ENCODE assay signal across 13 cellular contexts in genomic region chr7:101166909-101167644, GRCh38. TPM values are rescaled to one million over a fixed set of nuclear protein-coding genes. Genes with fewer than 3 reads are reported as not detected.
DNase-seq lines count a peak whose midpoint lies in the region; ATAC-seq and TF ChIP-seq lines count a peak whose summit lies in the region.
"Had no signal": no experiment of that assay in that cellular context is flagged by ENCODE, and none has a peak within 500 bp of the region (broad histone marks: within the 10 kb centered on the region; RNA-seq: fewer than 3 reads in every experiment).

No MANE protein-coding gene starts in this region.

- no peak overlapping the region for H2AFZ ChIP-seq in HCT116 (ENCODE audit: low read depth, low read length, poor library complexity, severe bottlenecking)

- no peaks in the 10 kb centered on the region for H3K27me3 ChIP-seq in HCT116 (ENCODE audit: insufficient read depth, low read length)

- peak overlapping the region; percentile 19 for H3K9ac ChIP-seq in HCT116 (ENCODE audit: low read length)

- no peaks in the 10 kb centered on the region for H3K9me2 ChIP-seq in HCT116 (ENCODE audit: insufficient read depth)

- peak overlapping the region; percentile 80 for H3K4me2 ChIP-seq in HCT116 (ENCODE audit: low read length)

- H3K9me3 ChIP-seq in HCT116 (ENCODE audit: control insufficient read depth in 1 of 2, insufficient read depth in 1 of 2, low read depth in 1 of 2, low read length in 2 of 2): no peaks in the 10 kb centered on the region
- H3K9me3 ChIP-seq: heart left ventricle, suprapubic skin had no signal

- 0 out of 2 replicates have a peak, but pooled peaks cover 7% of the 10 kb centered on the region for H3K79me2 ChIP-seq in HCT116 (ENCODE audit: insufficient read depth, low read length)

- H3K27ac ChIP-seq in HCT116 (ENCODE audit: low read depth, low read length): no peak overlapping the region
- H3K27ac ChIP-seq: heart left ventricle, suprapubic skin had no signal

- RAD21 ChIA-PET in HCT116 (lab: Charles Lee; ENCODE audit: low non-redundant PET in 1 of 2, low total read pairs in 2 of 2, uncharacterized antibody in 2 of 2, unreplicated experiment in 2 of 2): interaction anchor here in 1 of 2 experiments (0.6 kb wide), 1 partner anchor 21 kb away, joined by 6 read pairs; no protein-coding TSS in a partner anchor

- intact Hi-C loops in HCT116 (cut with micrococcal nuclease): no loop called here

- no peaks in the 10 kb centered on the region for H3K36me3 ChIP-seq in HCT116 (ENCODE audit: control insufficient read depth in 1 of 2, insufficient read depth in 2 of 2, low read length in 2 of 2)
- H3K36me3 ChIP-seq: heart left ventricle, suprapubic skin had no signal

- CTCF ChIA-PET in HCT116 (lab: Charles Lee): interaction anchor here (3.0 kb wide), 1 partner anchor 23 kb away, joined by 16 read pairs; no protein-coding TSS in a partner anchor
- CTCF ChIA-PET in GM10248 (lab: Yijun Ruan, JAX): interaction anchor here (2.2 kb wide), 1 partner anchor 23 kb away, joined by 13 read pairs; no protein-coding TSS in a partner anchor

- POLR2A ChIA-PET in HCT116 (lab: Charles Lee) (interaction anchor here (0.7 to 1.0 kb wide), 2 partner anchors 15 to 277 kb away, joined by 3 read pairs; partner anchors contain the start of gene UFSP1), GM10248 (lab: Yijun Ruan, JAX) (no interaction called here)

- peaks cover 45 to 88% of the 10 kb centered on the region in 2 experiments for H3K4me1 ChIP-seq in HCT116 (ENCODE audit: control insufficient read depth in 1 of 2, insufficient read depth in 2 of 2, low read length in 2 of 2)

- ATAC-seq in HCT116: no peak
- ATAC-seq in GM21529 (IDR thresholded peaks at IDR 0.05; ENCODE audit: unreplicated experiment): no peak
- no peak for ATAC-seq in HG03097 (IDR thresholded peaks at IDR 0.05; ENCODE audit: low FRiP score, unreplicated experiment)
- ATAC-seq: heart left ventricle had no signal

- DNase-seq in CD1c-positive myeloid dendritic cell (ENCODE audit: extremely low spot score): peak; percentile 24
- no peak for DNase-seq in HCT116 (ENCODE audit: low read depth, low spot score)
- peak; percentile 79 for DNase-seq in SK-N-DZ (ENCODE audit: low spot score)
- peak; percentile 29 for DNase-seq in iPS-NIHi11 (ENCODE audit: low spot score)
- no peak for DNase-seq in NCI-H1436 treated with DMSO at 0.1 percent for 48 hours (lab: John Stamatoyannopoulos, UW)
- DNase-seq in GM10248 (ENCODE audit: extremely low spot score): no peak
- DNase-seq: activated effector memory CD4-positive, alpha-beta T cell treated with anti-CD3 and anti-CD28 coated beads, Interleukin-2, amount 50 U/mL, for 16 hours; heart left ventricle; stimulated activated CD4-positive, alpha-beta T cell treated with anti-CD3 and anti-CD28 coated beads, Interleukin-2, amount 100 ng/mL, for 48 hours had no signal

- no peak for TF ChIP-seq CTCF in HCT116 (IDR thresholded peaks at IDR 0.05 in 2 of 3, conservative IDR thresholded peaks at IDR 0.05 in 1 of 3; ENCODE audit: borderline replicate concordance in 1 of 3, insufficient read depth in 1 of 3, low read depth in 2 of 3, low read length in 2 of 3)
- TF ChIP-seq CTCF in GM10248 (IDR thresholded peaks at IDR 0.05; ENCODE audit: control extremely low read depth, extremely low read depth, low read depth, missing control alignments): no peak

- TF ChIP-seq RAD21 in HCT116 (IDR thresholded peaks at IDR 0.05; ENCODE audit: low read depth): no peak

- H3K4me3 ChIP-seq in HCT116 (replicated peaks in 1 of 2; ENCODE audit: low read depth in 1 of 2, low read length in 2 of 2): peak overlapping the region; percentile 13 to 78; a peak in 3 of 4 replicates
- H3K4me3 ChIP-seq: heart left ventricle, suprapubic skin had no signal

- TF ChIP-seq POLR2A in HCT116 (IDR thresholded peaks at IDR 0.05; ENCODE audit: borderline replicate concordance, extremely low read depth, insufficient read depth, insufficient read length): no peak

- no TSS peak for BruUV-seq in HCT116 (replicated peaks; lab: Mats Ljungman, UMichigan)

- no peaks in the 10 kb centered on the region for H4K20me1 ChIP-seq in HCT116 (ENCODE audit: insufficient read depth)

TF ChIP-seq in HCT116, 20 proteins besides CTCF, POLR2A, EP300 and RAD21:
- TF ChIP-seq TCF7L2 (IDR thresholded peaks at IDR 0.05; ENCODE audit: borderline replicate concordance, extremely low read depth, insufficient read depth, insufficient read length): no peak
- TF ChIP-seq EGR1 (IDR thresholded peaks at IDR 0.05; ENCODE audit: low read depth): no peak
- TF ChIP-seq FOSL1 (IDR thresholded peaks at IDR 0.05; ENCODE audit: low read depth): no peak
- TF ChIP-seq JUND (IDR thresholded peaks at IDR 0.05): no peak
- TF ChIP-seq YY1 (IDR thresholded peaks at IDR 0.05; ENCODE audit: extremely low read depth, insufficient replicate concordance, low read depth, low read length): no peak
- TF ChIP-seq SIN3A (IDR thresholded peaks at IDR 0.05; ENCODE audit: low read depth): no peak

RNA-seq across cellular contexts. Expression of gene VGF, which starts 1.7 kb away (rescaled TPM):
- total RNA-seq in HCT116 (2021; ENCODE audit: unreplicated experiment): 43.2 TPM
- 23.1 and 30.2 TPM in 2 replicates for polyA plus RNA-seq in HCT116 (2012)
- polyA plus RNA-seq in SK-N-DZ (2014; cell fraction: cytosol; rRNA removed): 4.9 and 8.2 TPM in 2 replicates
- 3.6 and 3.9 TPM in 2 replicates for polyA plus RNA-seq in SK-N-DZ (2014; cell fraction: nucleus; rRNA removed)

RNA-seq across cellular contexts. Expression of gene AP1S1, which starts 12.8 kb away (rescaled TPM):
- total RNA-seq in HCT116 (2021; ENCODE audit: unreplicated experiment): 130 TPM
- 141 and 168 TPM in 2 replicates for polyA plus RNA-seq in HCT116 (2012)
- polyA plus RNA-seq in SK-N-DZ (2014; cell fraction: cytosol; rRNA removed): 210 and 218 TPM in 2 replicates
- 108 and 136 TPM in 2 replicates for polyA plus RNA-seq in SK-N-DZ (2014; cell fraction: nucleus; rRNA removed)

RNA-seq across cellular contexts. Expression of gene NAT16, which starts 13.0 kb away (rescaled TPM):
- total RNA-seq in HCT116 (2021; ENCODE audit: unreplicated experiment): 2.0 TPM
- polyA plus RNA-seq in HCT116 (2012): 3.4 and 3.6 TPM in 2 replicates
- not detected in 2 replicates for polyA plus RNA-seq in SK-N-DZ (2014; cell fraction: cytosol; rRNA removed)
- polyA plus RNA-seq in SK-N-DZ (2014; cell fraction: nucleus; rRNA removed): 0.24 TPM in 1 of 2 replicates, not detected in the other
- total RNA-seq: NCI-H460, suprapubic skin had no signal
- polyA plus RNA-seq: heart left ventricle had no signal

RNA-seq across cellular contexts. Expression of gene MOGAT3, which starts 33.8 kb away (rescaled TPM):
- total RNA-seq in HCT116 (2021; ENCODE audit: unreplicated experiment): not detected
- polyA plus RNA-seq in HCT116 (2012): 0.04 TPM in 1 of 2 replicates, not detected in the other
- not detected in 2 replicates for polyA plus RNA-seq in SK-N-DZ (2014; cell fraction: cytosol; rRNA removed)
- not detected in 2 replicates for polyA plus RNA-seq in SK-N-DZ (2014; cell fraction: nucleus; rRNA removed)
- total RNA-seq: heart left ventricle, NCI-H460, suprapubic skin had no signal
- polyA plus RNA-seq: heart left ventricle had no signal

RNA-seq across cellular contexts. Expression of gene SERPINE1, which starts 40.2 kb away (rescaled TPM):
- 12.8 TPM for total RNA-seq in HCT116 (2021; ENCODE audit: unreplicated experiment)
- 32.8 and 45.4 TPM in 2 replicates for polyA plus RNA-seq in HCT116 (2012)
- polyA plus RNA-seq in SK-N-DZ (2014; cell fraction: cytosol; rRNA removed): not detected in 2 replicates
- not detected in 2 replicates for polyA plus RNA-seq in SK-N-DZ (2014; cell fraction: nucleus; rRNA removed)

Comparison
In these comparisons a context has a peak if more than half of its experiments do, and no peak if none do; other contexts are left out.
1. DNase-seq: peak in CD1c-positive myeloid dendritic cell (single experiment), SK-N-DZ (single experiment) and iPS-NIHi11 (single experiment); none in HCT116 (single experiment), NCI-H1436 treated with DMSO at 0.1 percent for 48 hours (single experiment) and GM10248 (single experiment).